In the genomic region with DNA sequence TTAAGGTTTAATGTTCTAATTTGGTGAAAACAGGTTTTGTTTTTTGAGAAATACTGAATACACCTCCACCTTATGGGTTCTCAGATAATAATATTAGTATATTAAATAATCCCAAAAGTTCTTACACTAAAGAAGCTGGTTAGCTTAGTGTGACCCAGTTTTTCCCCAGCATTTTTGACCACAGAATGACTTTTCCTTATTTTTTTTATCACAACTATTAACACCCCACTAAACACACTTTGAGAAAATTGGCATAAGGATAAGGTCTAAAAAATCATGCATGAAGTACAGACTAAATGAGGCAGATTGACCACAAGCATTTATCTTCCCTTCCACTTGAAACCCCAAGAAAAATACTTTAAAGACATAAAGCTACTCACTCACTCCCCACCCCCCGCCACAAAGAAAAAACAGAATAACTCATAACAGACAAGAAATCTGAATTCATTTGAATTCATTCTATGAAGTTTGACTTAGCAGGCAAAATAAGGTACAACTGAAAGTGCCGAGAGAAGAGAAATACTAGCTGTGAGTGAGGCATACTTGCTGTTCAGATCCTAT, we compare ENCODE assay signal across 1 cellular context.
TF ChIP-seq lines count a peak whose summit lies in the region.

No MANE protein-coding gene starts in this region.

TF ChIP-seq in WTC11, 78 proteins besides CTCF, POLR2A, EP300 and RAD21 (continued from another document):
- TF ChIP-seq HMGA2 (CRISPR knock-in tag; IDR thresholded peaks at IDR 0.05) (no peak), IRF2 (CRISPR knock-in tag; IDR thresholded peaks at IDR 0.05; ENCODE audit: borderline replicate concordance, low read depth) (no peak), ZNF416 (CRISPR knock-in tag; IDR thresholded peaks at IDR 0.05) (no peak), TCF7 (CRISPR knock-in tag; IDR thresholded peaks at IDR 0.05; ENCODE audit: low read depth) (no peak), OVOL2 (CRISPR knock-in tag; IDR thresholded peaks at IDR 0.05; ENCODE audit: borderline replicate concordance) (no peak), SP1 (CRISPR knock-in tag; conservative IDR thresholded peaks at IDR 0.05) (no peak), EMX1 (CRISPR knock-in tag; IDR thresholded peaks at IDR 0.05) (no peak), PRRX2 (CRISPR knock-in tag; IDR thresholded peaks at IDR 0.05) (no peak), ZNF219 (CRISPR knock-in tag; IDR thresholded peaks at IDR 0.05; ENCODE audit: borderline replicate concordance) (no peak)
- TF ChIP-seq, protein P1, sequence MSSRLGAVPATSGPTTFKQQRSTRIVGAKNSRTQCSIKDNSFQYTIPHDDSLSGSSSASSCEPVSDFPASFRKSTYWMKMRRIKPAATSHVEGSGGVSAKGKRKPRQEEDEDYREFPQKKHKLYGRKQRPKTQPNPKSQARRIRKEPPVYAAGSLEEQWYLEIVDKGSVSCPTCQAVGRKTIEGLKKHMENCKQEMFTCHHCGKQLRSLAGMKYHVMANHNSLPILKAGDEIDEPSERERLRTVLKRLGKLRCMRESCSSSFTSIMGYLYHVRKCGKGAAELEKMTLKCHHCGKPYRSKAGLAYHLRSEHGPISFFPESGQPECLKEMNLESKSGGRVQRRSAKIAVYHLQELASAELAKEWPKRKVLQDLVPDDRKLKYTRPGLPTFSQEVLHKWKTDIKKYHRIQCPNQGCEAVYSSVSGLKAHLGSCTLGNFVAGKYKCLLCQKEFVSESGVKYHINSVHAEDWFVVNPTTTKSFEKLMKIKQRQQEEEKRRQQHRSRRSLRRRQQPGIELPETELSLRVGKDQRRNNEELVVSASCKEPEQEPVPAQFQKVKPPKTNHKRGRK (CRISPR knock-in tag; IDR thresholded peaks at IDR 0.05; ENCODE audit: borderline replicate concordance): no peak
